Comparison of ENCODE assay signal across 8 cellular contexts in the genomic region with DNA sequence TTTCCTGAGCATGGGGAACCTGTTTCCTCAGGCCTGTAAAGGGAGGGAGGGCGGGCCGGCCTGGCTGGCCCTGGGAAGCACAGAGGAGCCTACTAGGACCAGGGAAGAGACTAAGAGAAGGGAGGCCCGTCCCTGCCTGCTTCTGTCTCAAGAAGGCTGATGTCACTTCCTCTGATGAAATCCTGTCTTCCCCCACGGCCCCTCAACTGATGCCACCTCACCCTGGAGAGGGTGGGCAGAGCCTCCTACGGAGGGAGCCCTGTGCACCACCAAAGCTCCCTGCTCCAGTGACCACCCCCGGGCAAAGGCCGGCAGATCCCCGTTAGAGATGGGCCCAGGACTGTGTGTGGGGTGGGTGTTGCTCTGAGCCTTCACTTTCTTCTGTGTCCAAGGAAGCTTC. TPM values are rescaled to one million over a fixed set of nuclear protein-coding genes. Genes with fewer than 3 reads are reported as not detected.
DNase-seq lines count a peak whose midpoint lies in the region; ATAC-seq and TF ChIP-seq lines count a peak whose summit lies in the region.

No MANE protein-coding gene starts in this region.

- no peak overlapping the region for H3K4me3 ChIP-seq in fibroblast of mammary gland (ENCODE audit: control insufficient read depth, low read depth, low read length)
- H3K4me3 ChIP-seq in trophoblast cell (ENCODE audit: low read depth, low read length): no peak overlapping the region

- H3K9ac ChIP-seq in trophoblast cell (ENCODE audit: low read length): no peak overlapping the region

- no peak overlapping the region for H2BK12ac ChIP-seq in trophoblast cell (ENCODE audit: low read length)

- no peaks in the 10 kb centered on the region for H3K79me2 ChIP-seq in trophoblast cell (ENCODE audit: control insufficient read depth, insufficient read depth, low read length, poor library complexity)

- H3K4me1 ChIP-seq in trophoblast cell (ENCODE audit: control insufficient read depth in 1 of 2, insufficient read depth in 2 of 2, low read length in 2 of 2): no peaks in the 10 kb centered on the region

- H3K4ac ChIP-seq in trophoblast cell (ENCODE audit: low read depth, low read length): no peak overlapping the region

- H3K36me3 ChIP-seq in trophoblast cell (ENCODE audit: control insufficient read depth in 1 of 2, insufficient read depth in 2 of 2, low read length in 2 of 2): peaks cover 0 to 4% of the 10 kb centered on the region in 2 experiments

- H2BK120ac ChIP-seq in trophoblast cell (ENCODE audit: insufficient read depth, low read length, poor library complexity): no peak overlapping the region

- no peak overlapping the region for H3K18ac ChIP-seq in trophoblast cell (ENCODE audit: low read length)

- ATAC-seq in GM19328 (IDR thresholded peaks at IDR 0.05; ENCODE audit: unreplicated experiment) (no peak), HG03439 (IDR thresholded peaks at IDR 0.05; ENCODE audit: unreplicated experiment) (no peak), GM21717 (IDR thresholded peaks at IDR 0.05; ENCODE audit: unreplicated experiment) (no peak)

- no peak overlapping the region for H4K91ac ChIP-seq in trophoblast cell (ENCODE audit: low read depth, low read length)

- TF ChIP-seq CTCF in fibroblast of mammary gland (conservative IDR thresholded peaks at IDR 0.05; ENCODE audit: control insufficient read depth, insufficient read depth, low read depth, low read length): no peak

- H2AK5ac ChIP-seq in trophoblast cell (ENCODE audit: low read length): no peak overlapping the region

- H3K23ac ChIP-seq in trophoblast cell (ENCODE audit: low read length): no peak overlapping the region

- no peak overlapping the region for H3K27ac ChIP-seq in trophoblast cell (ENCODE audit: low read depth, low read length)

- H2BK5ac ChIP-seq in trophoblast cell (ENCODE audit: low read depth, low read length, poor library complexity): no peak overlapping the region

- H4K8ac ChIP-seq in trophoblast cell (ENCODE audit: low read depth, low read length): peak overlapping the region; percentile 49

- H3K9me3 ChIP-seq in trophoblast cell (ENCODE audit: insufficient read depth, low read depth, low read length): no peaks in the 10 kb centered on the region

- DNase-seq in GF-D8 (lab: John Stamatoyannopoulos, UW) (peak; percentile 88), SIG-M5 treated with dmso at 0.1 percent for 504 hours (lab: John Stamatoyannopoulos, UW; ENCODE audit: unreplicated experiment) (peak; percentile 86), fibroblast of mammary gland (ENCODE audit: low read depth) (peak; percentile 61), trophoblast cell (peak; percentile 27 to 37), NCI-H82 treated with DMSO at 0.1 percent for 48 hours (lab: John Stamatoyannopoulos, UW; ENCODE audit: unreplicated experiment) (no peak)

- no peak overlapping the region for H2AFZ ChIP-seq in trophoblast cell (ENCODE audit: insufficient read depth, low read length, poor library complexity)

- no CpG with 5 or more reads among the region's 8 CpGs for WGBS in trophoblast cell (ENCODE audit: extremely low coverage, insufficient coverage, insufficient read length)

- no peak overlapping the region for H3K14ac ChIP-seq in trophoblast cell (ENCODE audit: low read length)

- H4K12ac ChIP-seq in trophoblast cell (ENCODE audit: low read depth, low read length): no peak overlapping the region

- H3K79me1 ChIP-seq in trophoblast cell (ENCODE audit: low read length): no peaks in the 10 kb centered on the region

- H3K4me2 ChIP-seq in trophoblast cell (ENCODE audit: low read length): no peak overlapping the region

- H3K27me3 ChIP-seq in trophoblast cell (ENCODE audit: insufficient read depth, low read length): no peaks in the 10 kb centered on the region

RNA-seq across cellular contexts. Expression of gene PILRA, which starts 1.0 kb away (rescaled TPM):
- polyA plus RNA-seq in trophoblast cell (2013): 2.5 and 2.9 TPM in 2 replicates

RNA-seq across cellular contexts. Expression of gene PILRB, which starts 14.3 kb away (rescaled TPM):
- polyA plus RNA-seq in trophoblast cell (2013): 16.4 and 18.2 TPM in 2 replicates

RNA-seq across cellular contexts. Expression of gene ZCWPW1, which starts 56.2 kb away (rescaled TPM):
- polyA plus RNA-seq in trophoblast cell (2013): 1.6 and 2.0 TPM in 2 replicates

RNA-seq across cellular contexts. Expression of gene MEPCE, which starts 57.4 kb away (rescaled TPM):
- 21.4 and 21.7 TPM in 2 replicates for polyA plus RNA-seq in trophoblast cell (2013)
